In genomic region chrX:101693476-101693875, GRCh38 we compare ENCODE assay signal across 13 cellular contexts. TPM values are rescaled to one million over a fixed set of nuclear protein-coding genes. Genes with fewer than 3 reads are reported as not detected.
DNase-seq lines count a peak whose midpoint lies in the region; ATAC-seq, FAIRE-seq and TF ChIP-seq lines count a peak whose summit lies in the region.
"Had no signal": no experiment of that assay in that cellular context is flagged by ENCODE, and none has a peak within 500 bp of the region (broad histone marks: within the 10 kb centered on the region; RNA-seq: fewer than 3 reads in every experiment).

No MANE protein-coding gene starts in this region.

- CTCF ChIA-PET in RWPE1 (lab: Yijun Ruan, JAX) = no interaction called here

- no peaks in the 10 kb centered on the region for H3K9me3 ChIP-seq in ovary
- H3K9me3 ChIP-seq: vagina had no signal

- no peaks in the 10 kb centered on the region for H3K36me3 Mint-ChIP-seq in T-helper 2 cell treated with Interferon-gamma antibody and Interleukin-4, amounts not matched to agents 5 μg/mL and 100 μg/mL, for 36 hours (ENCODE audit: low read depth)

- no peak for TF ChIP-seq CTCF in coronary artery (IDR thresholded peaks at IDR 0.05)
- no peak for TF ChIP-seq CTCF in ovary (IDR thresholded peaks at IDR 0.05)
- TF ChIP-seq CTCF in RWPE1 (conservative IDR thresholded peaks at IDR 0.05; ENCODE audit: low read depth) = no peak

- H3K36me3 ChIP-seq in ovary = no peaks in the 10 kb centered on the region
- H3K36me3 ChIP-seq: vagina had no signal

- no peak overlapping the region for H3K4me3 Mint-ChIP-seq in T-helper 2 cell treated with Interferon-gamma antibody and Interleukin-4, amounts not matched to agents 5 μg/mL and 100 μg/mL, for 36 hours

- no peak for TF ChIP-seq EP300 in ovary (IDR thresholded peaks at IDR 0.05)

- no peaks in the 10 kb centered on the region for H3K27me3 Mint-ChIP-seq in T-helper 2 cell treated with Interferon-gamma antibody and Interleukin-4, amounts not matched to agents 5 μg/mL and 100 μg/mL, for 36 hours (ENCODE audit: low read depth)

- ATAC-seq in GM19395 (IDR thresholded peaks at IDR 0.05; ENCODE audit: unreplicated experiment) (peak; percentile 90), HG02852 (IDR thresholded peaks at IDR 0.05; ENCODE audit: unreplicated experiment) (peak; percentile 61), HG03520 (IDR thresholded peaks at IDR 0.05; ENCODE audit: unreplicated experiment) (peak; percentile 68)

- no peak for TF ChIP-seq POLR2A in GM12892 (IDR thresholded peaks at IDR 0.05; ENCODE audit: low read depth, low read length)
- no peak for TF ChIP-seq POLR2A in ovary (IDR thresholded peaks at IDR 0.05)

- WGBS in ovary, 3 donors = 64 to 72% (median 68%) methylated on average over 4 of the region's 4 CpGs

- DNase-seq in GM12892 (ENCODE audit: insufficient read length) (no peak), coronary artery (ENCODE audit: low spot score) (no peak), ovary (no peak), RWPE1 (ENCODE audit: low spot score) (no peak)
- no peak for DNase-seq in T-helper 2 cell treated with Interferon-gamma antibody and Interleukin-4, amounts not matched to agents 5 μg/mL and 100 μg/mL, for 36 hours (ENCODE audit: low spot score)
- DNase-seq: IMR-90, NCI-H1436 treated with DMSO at 0.1 percent for 48 hours, NCI-H774, posterior cingulate gyrus had no signal

- no peak overlapping the region for H3K27ac Mint-ChIP-seq in T-helper 2 cell treated with Interferon-gamma antibody and Interleukin-4, amounts not matched to agents 5 μg/mL and 100 μg/mL, for 36 hours

- no peaks in the 10 kb centered on the region for H3K4me1 ChIP-seq in ovary (ENCODE audit: insufficient read depth)
- H3K4me1 ChIP-seq: vagina had no signal

- no peak overlapping the region for H3K27ac ChIP-seq in coronary artery
- no peak overlapping the region for H3K27ac ChIP-seq in ovary
- no peak overlapping the region for H3K27ac ChIP-seq in RWPE1
- H3K27ac ChIP-seq: vagina had no signal

- peak; percentile 27 for FAIRE-seq in GM12892 (lab: Jason Lieb, UNC)

- H3K4me1 Mint-ChIP-seq in T-helper 2 cell treated with Interferon-gamma antibody and Interleukin-4, amounts not matched to agents 5 μg/mL and 100 μg/mL, for 36 hours (ENCODE audit: low read depth) = no peaks in the 10 kb centered on the region

- H3K4me3 ChIP-seq in coronary artery (no peak overlapping the region), ovary (no peak overlapping the region)
- H3K4me3 ChIP-seq: vagina had no signal

- no peaks in the 10 kb centered on the region for H3K27me3 ChIP-seq in ovary
- H3K27me3 ChIP-seq: vagina had no signal

- H3K9me3 Mint-ChIP-seq in T-helper 2 cell treated with Interferon-gamma antibody and Interleukin-4, amounts not matched to agents 5 μg/mL and 100 μg/mL, for 36 hours = no peaks in the 10 kb centered on the region

- POLR2A ChIA-PET in RWPE1 (lab: Yijun Ruan, JAX; ENCODE audit: low non-redundant PET) = no interaction called here

- intact Hi-C loops in ovary (cut with DNase I) = no loop called here

RNA-seq across cellular contexts. Expression of gene ARMCX2, which starts 33.8 kb away (rescaled TPM):
- polyA plus RNA-seq in GM12892 (2012; ENCODE audit: missing spikeins) = 11.1 TPM
- total RNA-seq in ovary = 10 to 100 TPM; 36.4 to 90.4 (median 73.7) TPM
- 10 to 100 TPM; 48.0 to 77.1 TPM for polyA plus RNA-seq in ovary
